14 cellular contexts compared by ENCODE assay signal in the genomic region with DNA sequence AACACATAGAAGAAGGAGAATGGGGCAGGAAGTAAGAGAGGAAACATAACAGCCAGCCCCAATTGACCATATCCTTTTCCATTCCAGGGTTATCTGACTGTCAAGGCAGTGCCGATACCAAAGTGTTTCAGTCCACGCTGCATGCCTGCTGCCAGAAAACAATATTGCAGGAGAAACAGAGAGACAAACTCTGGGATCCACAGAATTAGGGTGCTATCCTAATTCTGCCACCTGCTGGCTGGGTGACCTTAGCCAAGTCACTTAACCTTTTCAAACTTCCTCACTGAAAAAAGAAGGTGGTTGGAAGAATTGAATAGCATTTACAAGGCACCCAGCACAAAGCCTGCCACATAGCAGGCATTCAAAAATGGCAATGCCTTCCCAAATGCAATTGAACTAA. TPM values are rescaled to one million over a fixed set of nuclear protein-coding genes. Genes with fewer than 3 reads are reported as not detected.
DNase-seq lines count a peak whose midpoint lies in the region; ATAC-seq, FAIRE-seq and TF ChIP-seq lines count a peak whose summit lies in the region.
"Had no signal": no experiment of that assay in that cellular context is flagged by ENCODE, and none has a peak within 500 bp of the region (broad histone marks: within the 10 kb centered on the region; RNA-seq: fewer than 3 reads in every experiment).

No MANE protein-coding gene starts in this region.

- BruUV-seq in GM12878 (replicated peaks; lab: Mats Ljungman, UMichigan), result no TSS peak

- FAIRE-seq in GM12878 (lab: Jason Lieb, UNC), result no peak
- FAIRE-seq: endometrium, H54 had no signal

- H3K79me2 ChIP-seq in GM12878 (ENCODE audit: control insufficient read depth, insufficient read depth, low read length), result no peaks in the 10 kb centered on the region

- peaks cover 90% of the 10 kb centered on the region for H3K36me3 ChIP-seq in left ventricle myocardium inferior
- peaks cover 35% of the 10 kb centered on the region for H3K36me3 ChIP-seq in RWPE2 (ENCODE audit: low read depth)
- H3K36me3 ChIP-seq in GM12878 (ENCODE audit: control insufficient read depth in 2 of 2, insufficient read depth in 2 of 2, low read length in 1 of 2), result peaks cover 2 to 4% of the 10 kb centered on the region in 2 experiments; a peak in 3 of 4 replicates
- H3K36me3 ChIP-seq: SJCRH30 had no signal

- H3K27me3 ChIP-seq in left ventricle myocardium inferior (ENCODE audit: low read depth) (no peaks in the 10 kb centered on the region), RWPE2 (ENCODE audit: insufficient read depth, poor library complexity, severe bottlenecking) (no peaks in the 10 kb centered on the region), GM12878 (replicated peaks in 1 of 2; ENCODE audit: control insufficient read depth in 2 of 2, insufficient read depth in 2 of 2, low read length in 1 of 2) (no peaks in the 10 kb centered on the region)
- H3K27me3 ChIP-seq: SJCRH30, tibial artery had no signal

- TF ChIP-seq CTCF in left ventricle myocardium inferior (IDR thresholded peaks at IDR 0.05; ENCODE audit: borderline replicate concordance) (peak; percentile 11), RWPE2 (IDR thresholded peaks at IDR 0.05; ENCODE audit: poor library complexity, severe bottlenecking) (peak; percentile 18), GM12878 (IDR thresholded peaks at IDR 0.05 in 2 of 3, conservative IDR thresholded peaks at IDR 0.05 in 1 of 3; ENCODE audit: control insufficient read depth in 2 of 3, extremely low read depth in 1 of 3, insufficient read depth in 1 of 3, low read depth in 3 of 3, low read length in 3 of 3) (peak; percentile 40 to 46 (median 41); a peak in 5 of 6 replicates)

- CTCF ChIA-PET in GM12878 (lab: Yijun Ruan, JAX) (no interaction called here), HEK293T (lab: Yijun Ruan, JAX) (no interaction called here)

- SMC1A ChIA-PET in GM12878 (lab: Charles Lee; ENCODE audit: uncharacterized antibody, unreplicated experiment), result interaction anchor here (1.0 kb wide), 1 partner anchor 116 kb away, joined by 4 read pairs; no protein-coding TSS in a partner anchor

- DNase-seq in left ventricle myocardium inferior, result no peak
- no peak for DNase-seq in Right ventricle myocardium superior
- no peak for DNase-seq in RWPE2 (ENCODE audit: low spot score)
- DNase-seq in GM12878 (ENCODE audit: low read depth, low spot score), result no peak
- no peak for DNase-seq in iPS-NIHi7 (ENCODE audit: extremely low spot score)
- no peak for DNase-seq in HEK293T (ENCODE audit: extremely low spot score)
- no peak for DNase-seq in NCI-H524 treated with DMSO at 0.1 percent for 48 hours (lab: John Stamatoyannopoulos, UW)
- DNase-seq: NCI-H2227 treated with DMSO at 0.1 percent for 48 hours, tibial artery had no signal

- in situ Hi-C loops in GM12878 (cut with MboI), result no loop called here

- intact Hi-C loops in left ventricle myocardium inferior (cut with micrococcal nuclease), result no loop called here
- intact Hi-C loops in Right ventricle myocardium superior (cut with DNase I), result no loop called here
- intact Hi-C loops in GM12878 (cut with micrococcal nuclease; ENCODE audit: unreplicated experiment), result loop anchor here (2.0 kb wide), 1 partner anchor 118 kb away; no protein-coding TSS in a partner anchor

- no peaks in the 10 kb centered on the region for H3K9me3 Mint-ChIP-seq in stimulated activated naive CD8-positive, alpha-beta T cell treated with anti-CD3 and anti-CD28 coated beads, Interleukin-15, Interleukin-2, amounts not matched to agents 100 ng/mL and 50 ng/mL, for 24 hours

- H3K4me3 ChIP-seq in left ventricle myocardium inferior (no peak overlapping the region), RWPE2 (ENCODE audit: severe bottlenecking) (no peak overlapping the region), GM12878 (no peak overlapping the region)
- H3K4me3 ChIP-seq: mucosa of descending colon, SJCRH30, tibial artery had no signal

- TF ChIP-seq EP300 in GM12878 (IDR thresholded peaks at IDR 0.05; ENCODE audit: borderline replicate concordance in 1 of 2, control insufficient read depth in 1 of 2, low read depth in 2 of 2, low read length in 2 of 2), result no peak

- H3K9ac ChIP-seq in GM12878 (ENCODE audit: control insufficient read depth, insufficient read depth, low read length), result no peak overlapping the region

- no peaks in the 10 kb centered on the region for H3K9me3 ChIP-seq in left ventricle myocardium inferior (replicated peaks)
- no peaks in the 10 kb centered on the region for H3K9me3 ChIP-seq in RWPE2 (ENCODE audit: severe bottlenecking)
- H3K9me3 ChIP-seq in GM12878 (replicated peaks; ENCODE audit: control insufficient read depth, insufficient read depth, low read length), result no peaks in the 10 kb centered on the region
- H3K9me3 ChIP-seq: mucosa of descending colon, SJCRH30, tibial artery had no signal

- H3K4me1 Mint-ChIP-seq in stimulated activated naive CD8-positive, alpha-beta T cell treated with anti-CD3 and anti-CD28 coated beads, Interleukin-15, Interleukin-2, amounts not matched to agents 100 ng/mL and 50 ng/mL, for 24 hours (ENCODE audit: low read depth), result peaks cover 66% of the 10 kb centered on the region

- H4K20me1 ChIP-seq in GM12878 (ENCODE audit: control insufficient read depth, insufficient read depth), result no peaks in the 10 kb centered on the region

- H3K4me1 ChIP-seq in left ventricle myocardium inferior (no peaks in the 10 kb centered on the region), RWPE2 (ENCODE audit: insufficient read depth, poor library complexity, severe bottlenecking) (no peaks in the 10 kb centered on the region), GM12878 (ENCODE audit: control insufficient read depth, insufficient read depth, low read length) (peaks cover 21% of the 10 kb centered on the region)
- H3K4me1 ChIP-seq: SJCRH30, tibial artery had no signal

- TF ChIP-seq RAD21 in GM12878 (IDR thresholded peaks at IDR 0.05; ENCODE audit: insufficient read depth, low read depth, low read length), result peak; percentile 62

- WGBS in GM12878 (ENCODE audit: insufficient coverage, insufficient replicate concordance, low lambda C conversion rate, missing lambda C conversion rate), result 85% methylated on average over 2 of the region's 2 CpGs

- H3K4me3 Mint-ChIP-seq in stimulated activated naive CD8-positive, alpha-beta T cell treated with anti-CD3 and anti-CD28 coated beads, Interleukin-15, Interleukin-2, amounts not matched to agents 100 ng/mL and 50 ng/mL, for 24 hours, result no peak overlapping the region

- peaks cover 60% of the 10 kb centered on the region for H3K36me3 Mint-ChIP-seq in stimulated activated naive CD8-positive, alpha-beta T cell treated with anti-CD3 and anti-CD28 coated beads, Interleukin-15, Interleukin-2, amounts not matched to agents 100 ng/mL and 50 ng/mL, for 24 hours (ENCODE audit: low read depth)

- no peak overlapping the region for H2AFZ ChIP-seq in GM12878 (ENCODE audit: control insufficient read depth, low read depth, low read length)

- H3K27ac ChIP-seq in left ventricle myocardium inferior (replicated peaks) (no peak overlapping the region), RWPE2 (ENCODE audit: poor library complexity, severe bottlenecking) (no peak overlapping the region), GM12878 (ENCODE audit: control insufficient read depth, insufficient read depth) (no peak overlapping the region)
- H3K27ac ChIP-seq: SJCRH30, tibial artery had no signal

- TF ChIP-seq POLR2A in GM12878 (IDR thresholded peaks at IDR 0.05; ENCODE audit: low read depth, low read length), result no peak

- peak overlapping the region; percentile 45 for H3K27ac Mint-ChIP-seq in stimulated activated naive CD8-positive, alpha-beta T cell treated with anti-CD3 and anti-CD28 coated beads, Interleukin-15, Interleukin-2, amounts not matched to agents 100 ng/mL and 50 ng/mL, for 24 hours

- no peak for ATAC-seq in Right ventricle myocardium superior (ENCODE audit: poor library complexity)
- no peak for ATAC-seq in RWPE2 (ENCODE audit: low read depth)
- ATAC-seq in GM12878, result peak; percentile 33; the same call in 1 of the 3 replicates
- ATAC-seq: mucosa of descending colon had no signal

- H3K27me3 Mint-ChIP-seq in stimulated activated naive CD8-positive, alpha-beta T cell treated with anti-CD3 and anti-CD28 coated beads, Interleukin-15, Interleukin-2, amounts not matched to agents 100 ng/mL and 50 ng/mL, for 24 hours, result no peaks in the 10 kb centered on the region

- RAD21 ChIA-PET in GM12878 (lab: Charles Lee; ENCODE audit: unreplicated experiment), result interaction anchor here (1.0 kb wide), 1 partner anchor 117 kb away, joined by 4 read pairs; no protein-coding TSS in a partner anchor

- POLR2A ChIA-PET in GM12878 (lab: Charles Lee), result no interaction called here
- POLR2A ChIA-PET in HEK293T (lab: Yijun Ruan, JAX), result no interaction called here

- H3K4me2 ChIP-seq in GM12878 (ENCODE audit: control insufficient read depth, insufficient read depth), result no peak overlapping the region

RNA-seq across cellular contexts. Expression of a gene that starts 32.0 kb away (rescaled TPM):
- total RNA-seq in left ventricle myocardium inferior, result 23.5 TPM
- total RNA-seq in Right ventricle myocardium superior, result 17.6 TPM
- total RNA-seq in GM12878 (2013; cell fraction: nucleolus; rRNA removed), result 31.1 and 32.4 TPM in 2 replicates
- 31.1 and 32.6 TPM in 2 replicates for total RNA-seq in GM12878 (2014; rRNA removed)
- 20.6 and 25.3 TPM in 2 replicates for total RNA-seq in GM12878 (2014; rRNA removed; fragmentation: Illumina TruSeq; extraction: Trizol)
- 38.3 and 39.0 TPM in 2 replicates for total RNA-seq in GM12878 (2021)
- polyA plus RNA-seq in GM12878 (2011; ENCODE audit: low read depth), result 19.3 TPM
- 35.4 and 57.1 TPM in 2 replicates for polyA plus RNA-seq in GM12878 (2011; rRNA removed)
- polyA plus RNA-seq in GM12878 (2011; cell fraction: cytosol; rRNA removed), result 47.8 and 61.9 TPM in 2 replicates
- polyA plus RNA-seq in GM12878 (2011; cell fraction: nucleus; rRNA removed), result 35.6 and 51.9 TPM in 2 replicates
- 20.8 and 20.9 TPM in 2 replicates for polyA plus RNA-seq in GM12878 (2012)
- 28.4 and 34.4 TPM in 2 replicates for polyA plus RNA-seq in GM12878 (2014; fragmentation: Illumina TruSeq; extraction: Trizol)
- 10 to 100 TPM; 30.4 to 44.8 TPM for polyA plus RNA-seq in GM12878 (2014; fragmentation: Nextera tagmentation; extraction: Ambion mirVana)
- polyA plus RNA-seq in GM12878 (2014; rRNA removed), result 26.7 and 28.7 TPM in 2 replicates
- 10 to 100 TPM; 31.4 to 39.2 TPM for polyA plus RNA-seq in GM12878 (2016; fragmentation: Nextera tagmentation; extraction: Ambion mirVana)
- 44.6 and 50.3 TPM in 2 replicates for polyA minus RNA-seq in GM12878 (2011; rRNA and poly(A)+ RNA removed)
- polyA minus RNA-seq in GM12878 (2011; cell fraction: cytosol; rRNA and poly(A)+ RNA removed), result 15.6 and 23.2 TPM in 2 replicates
- 33.2 and 41.0 TPM in 2 replicates for polyA minus RNA-seq in GM12878 (2011; cell fraction: nucleus; rRNA and poly(A)+ RNA removed)

RNA-seq across cellular contexts. Expression of a gene that starts 32.0 kb away (rescaled TPM):
- 4.0 TPM for total RNA-seq in left ventricle myocardium inferior
- 2.9 TPM for total RNA-seq in Right ventricle myocardium superior
- 12.2 and 15.0 TPM in 2 replicates for total RNA-seq in GM12878 (2013; cell fraction: nucleolus; rRNA removed)
- total RNA-seq in GM12878 (2014; rRNA removed), result 3.7 and 3.8 TPM in 2 replicates
- 2.7 and 3.0 TPM in 2 replicates for total RNA-seq in GM12878 (2014; rRNA removed; fragmentation: Illumina TruSeq; extraction: Trizol)
- 5.3 and 6.7 TPM in 2 replicates for total RNA-seq in GM12878 (2021)
- 1.1 TPM for polyA plus RNA-seq in GM12878 (2011; ENCODE audit: low read depth)
- 3.2 and 3.7 TPM in 2 replicates for polyA plus RNA-seq in GM12878 (2011; rRNA removed)
- 4.1 and 5.2 TPM in 2 replicates for polyA plus RNA-seq in GM12878 (2011; cell fraction: cytosol; rRNA removed)
- polyA plus RNA-seq in GM12878 (2011; cell fraction: nucleus; rRNA removed), result 5.1 and 6.4 TPM in 2 replicates
- 0.72 and 1.0 TPM in 2 replicates for polyA plus RNA-seq in GM12878 (2012)
- polyA plus RNA-seq in GM12878 (2014; fragmentation: Illumina TruSeq; extraction: Trizol), result 0.87 and 1.7 TPM in 2 replicates
- polyA plus RNA-seq in GM12878 (2014; fragmentation: Nextera tagmentation; extraction: Ambion mirVana), result under 1 TPM; 0.11 to 0.13 TPM
- polyA plus RNA-seq in GM12878 (2014; rRNA removed), result 2.3 and 2.9 TPM in 2 replicates
- polyA plus RNA-seq in GM12878 (2016; fragmentation: Nextera tagmentation; extraction: Ambion mirVana), result 1 to 10 TPM; 1.9 to 2.1 TPM
- polyA minus RNA-seq in GM12878 (2011; rRNA and poly(A)+ RNA removed), result 21.1 and 21.9 TPM in 2 replicates
- 4.8 and 5.7 TPM in 2 replicates for polyA minus RNA-seq in GM12878 (2011; cell fraction: cytosol; rRNA and poly(A)+ RNA removed)
- 12.3 and 22.7 TPM in 2 replicates for polyA minus RNA-seq in GM12878 (2011; cell fraction: nucleus; rRNA and poly(A)+ RNA removed)

RNA-seq across cellular contexts. Expression of a gene that starts 48.9 kb away (rescaled TPM):
- 95.1 TPM for total RNA-seq in left ventricle myocardium inferior
- total RNA-seq in Right ventricle myocardium superior, result 80.7 TPM
- total RNA-seq in GM12878 (2013; cell fraction: nucleolus; rRNA removed), result 1.1 and 1.9 TPM in 2 replicates
- total RNA-seq in GM12878 (2014; rRNA removed), result 19.0 and 25.1 TPM in 2 replicates
- total RNA-seq in GM12878 (2014; rRNA removed; fragmentation: Illumina TruSeq; extraction: Trizol), result 18.5 and 20.8 TPM in 2 replicates
- 38.4 and 43.6 TPM in 2 replicates for total RNA-seq in GM12878 (2021)
- 7.2 TPM for polyA plus RNA-seq in GM12878 (2011; ENCODE audit: low read depth)
- polyA plus RNA-seq in GM12878 (2011; rRNA removed), result 37.0 and 40.8 TPM in 2 replicates
- 29.0 TPM in 2 replicates for polyA plus RNA-seq in GM12878 (2011; cell fraction: cytosol; rRNA removed)
- 9.0 and 10.1 TPM in 2 replicates for polyA plus RNA-seq in GM12878 (2011; cell fraction: nucleus; rRNA removed)
- polyA plus RNA-seq in GM12878 (2012), result 19.2 and 31.7 TPM in 2 replicates
- polyA plus RNA-seq in GM12878 (2014; fragmentation: Illumina TruSeq; extraction: Trizol), result 42.3 and 45.3 TPM in 2 replicates
- polyA plus RNA-seq in GM12878 (2014; fragmentation: Nextera tagmentation; extraction: Ambion mirVana), result 1 to 10 TPM; 6.0 to 6.2 TPM
- polyA plus RNA-seq in GM12878 (2014; rRNA removed), result 34.5 and 35.5 TPM in 2 replicates
- polyA plus RNA-seq in GM12878 (2016; fragmentation: Nextera tagmentation; extraction: Ambion mirVana), result 10 to 100 TPM; 23.1 to 23.5 TPM
- 18.1 and 18.3 TPM in 2 replicates for polyA minus RNA-seq in GM12878 (2011; rRNA and poly(A)+ RNA removed)
- 13.1 and 15.2 TPM in 2 replicates for polyA minus RNA-seq in GM12878 (2011; cell fraction: cytosol; rRNA and poly(A)+ RNA removed)
- 2.3 and 4.8 TPM in 2 replicates for polyA minus RNA-seq in GM12878 (2011; cell fraction: nucleus; rRNA and poly(A)+ RNA removed)
